Comparison of ENCODE assay signal across 13 cellular contexts in genomic region chr15:90814193-90814811, GRCh38. TPM values are rescaled to one million over a fixed set of nuclear protein-coding genes. Genes with fewer than 3 reads are reported as not detected.
DNase-seq lines count a peak whose midpoint lies in the region; ATAC-seq, FAIRE-seq and TF ChIP-seq lines count a peak whose summit lies in the region.
"Had no signal": no experiment of that assay in that cellular context is flagged by ENCODE, and none has a peak within 500 bp of the region (broad histone marks: within the 10 kb centered on the region; RNA-seq: fewer than 3 reads in every experiment).

No MANE protein-coding gene starts in this region.

- peaks cover 81% of the 10 kb centered on the region for H3K4me1 Mint-ChIP-seq in T-helper 2 cell treated with Interferon-gamma antibody and Interleukin-4, amounts not matched to agents 5 μg/mL and 100 μg/mL, for 36 hours (ENCODE audit: low read depth)
- H3K4me1 Mint-ChIP-seq in dendritic cell treated with granulocyte-macrophage colony-stimulating factor and Interleukin-4, amounts not matched to agents 40 ng/mL and 50 ng/mL, for 4 days (ENCODE audit: low read depth), result peaks cover 89% of the 10 kb centered on the region

- no peaks in the 10 kb centered on the region for H3K36me3 ChIP-seq in small intestine (ENCODE audit: control insufficient read depth in 2 of 2, insufficient read depth in 2 of 2, low read length in 2 of 2)
- no peaks in the 10 kb centered on the region for H3K36me3 ChIP-seq in prostate gland

- peak overlapping the region; percentile 8; the same call in 1 of the 2 replicates for H3K27ac ChIP-seq in RWPE1
- H3K27ac ChIP-seq in small intestine (ENCODE audit: low read depth in 1 of 2, low read length in 1 of 2), result peak overlapping the region; percentile 17 to 62
- H3K27ac ChIP-seq in prostate gland, result no peak overlapping the region
- H3K27ac ChIP-seq: body of pancreas had no signal

- H3K9me3 Mint-ChIP-seq in T-helper 2 cell treated with Interferon-gamma antibody and Interleukin-4, amounts not matched to agents 5 μg/mL and 100 μg/mL, for 36 hours, result no peaks in the 10 kb centered on the region
- H3K9me3 Mint-ChIP-seq in dendritic cell treated with granulocyte-macrophage colony-stimulating factor and Interleukin-4, amounts not matched to agents 40 ng/mL and 50 ng/mL, for 4 days, result no peaks in the 10 kb centered on the region

- no peak for TF ChIP-seq CTCF in RWPE1 (conservative IDR thresholded peaks at IDR 0.05; ENCODE audit: low read depth)
- TF ChIP-seq CTCF in prostate gland (IDR thresholded peaks at IDR 0.05), result no peak

- POLR2A ChIA-PET in RWPE1 (lab: Yijun Ruan, JAX; ENCODE audit: low non-redundant PET), result interaction anchor here (0.7 kb wide), 1 partner anchor 8 kb away, joined by 3 read pairs; no protein-coding TSS in a partner anchor

- CTCF ChIA-PET in RWPE1 (lab: Yijun Ruan, JAX), result interaction anchor here (0.6 kb wide), 1 partner anchor 54 kb away, joined by 3 read pairs; no protein-coding TSS in a partner anchor

- peaks cover 0 to 5% of the 10 kb centered on the region in 2 donors for H3K4me1 ChIP-seq in small intestine (ENCODE audit: control insufficient read depth in 2 of 2, insufficient read depth in 1 of 2, low read depth in 1 of 2, low read length in 1 of 2)
- no peaks in the 10 kb centered on the region for H3K4me1 ChIP-seq in prostate gland (replicated peaks)

- ATAC-seq in activated CD4-positive, CD25-positive, alpha-beta regulatory T cell treated with anti-CD3 and anti-CD28 coated beads, Interleukin-2, amount 50 U/mL, for 24 hours, result no peak
- ATAC-seq: PC-3 had no signal

- peak overlapping the region; percentile 69 for H3K4me3 Mint-ChIP-seq in T-helper 2 cell treated with Interferon-gamma antibody and Interleukin-4, amounts not matched to agents 5 μg/mL and 100 μg/mL, for 36 hours
- peak overlapping the region; percentile 36 for H3K4me3 Mint-ChIP-seq in dendritic cell treated with granulocyte-macrophage colony-stimulating factor and Interleukin-4, amounts not matched to agents 40 ng/mL and 50 ng/mL, for 4 days

- no peaks in the 10 kb centered on the region for H3K9me3 ChIP-seq in small intestine (ENCODE audit: control insufficient read depth, low read depth)
- no peaks in the 10 kb centered on the region for H3K9me3 ChIP-seq in prostate gland
- H3K9me3 ChIP-seq: body of pancreas had no signal

- no peaks in the 10 kb centered on the region for H3K27me3 Mint-ChIP-seq in T-helper 2 cell treated with Interferon-gamma antibody and Interleukin-4, amounts not matched to agents 5 μg/mL and 100 μg/mL, for 36 hours (ENCODE audit: low read depth)
- H3K27me3 Mint-ChIP-seq in dendritic cell treated with granulocyte-macrophage colony-stimulating factor and Interleukin-4, amounts not matched to agents 40 ng/mL and 50 ng/mL, for 4 days, result no peaks in the 10 kb centered on the region

- intact Hi-C loops in dendritic cell treated with granulocyte-macrophage colony-stimulating factor and Interleukin-4, amounts not matched to agents 40 ng/mL and 50 ng/mL, for 4 days (cut with micrococcal nuclease), result no loop called here
- intact Hi-C loops in prostate gland (cut with DNase I), result no loop called here

- H3K4me3 ChIP-seq in small intestine (ENCODE audit: low read depth in 1 of 2, low read length in 2 of 2) (no peak overlapping the region), prostate gland (no peak overlapping the region)
- H3K4me3 ChIP-seq: body of pancreas had no signal

- WGBS in small intestine, 3 donors, result 37 to 59% (median 50%) methylated on average over 13 of the region's 13 CpGs
- 35% methylated on average over 13 of the region's 13 CpGs for WGBS in prostate gland

- no peaks in the 10 kb centered on the region for H3K27me3 ChIP-seq in small intestine (ENCODE audit: control insufficient read depth in 2 of 2, insufficient read depth in 2 of 2, low read length in 2 of 2)
- no peaks in the 10 kb centered on the region for H3K27me3 ChIP-seq in prostate gland (replicated peaks; ENCODE audit: insufficient read depth)
- H3K27me3 ChIP-seq: body of pancreas had no signal

- peaks cover 61% of the 10 kb centered on the region for H3K36me3 Mint-ChIP-seq in T-helper 2 cell treated with Interferon-gamma antibody and Interleukin-4, amounts not matched to agents 5 μg/mL and 100 μg/mL, for 36 hours (ENCODE audit: low read depth)
- H3K36me3 Mint-ChIP-seq in dendritic cell treated with granulocyte-macrophage colony-stimulating factor and Interleukin-4, amounts not matched to agents 40 ng/mL and 50 ng/mL, for 4 days (ENCODE audit: low read depth), result no peaks in the 10 kb centered on the region

- peak overlapping the region; percentile 95 for H3K27ac Mint-ChIP-seq in T-helper 2 cell treated with Interferon-gamma antibody and Interleukin-4, amounts not matched to agents 5 μg/mL and 100 μg/mL, for 36 hours
- H3K27ac Mint-ChIP-seq in dendritic cell treated with granulocyte-macrophage colony-stimulating factor and Interleukin-4, amounts not matched to agents 40 ng/mL and 50 ng/mL, for 4 days, result peak overlapping the region; percentile 99

- TF ChIP-seq POLR2A in prostate gland (IDR thresholded peaks at IDR 0.05), result no peak

- no peak for DNase-seq in T-helper 2 cell treated with Interferon-gamma antibody and Interleukin-4, amounts not matched to agents 5 μg/mL and 100 μg/mL, for 36 hours (ENCODE audit: low spot score)
- DNase-seq in T-helper 2 cell (no peak), RWPE1 (ENCODE audit: low spot score) (no peak), small intestine (no peak), NOMO-1 (lab: John Stamatoyannopoulos, UW; ENCODE audit: unreplicated experiment in 2 of 2) (no peak), prostate gland (ENCODE audit: low spot score) (no peak)
- DNase-seq: ACHN; activated CD4-positive, CD25-positive, alpha-beta regulatory T cell; NCI-H2029; PC-3 had no signal

- FAIRE-seq in small intestine (lab: Jason Lieb, UNC), result no peak

RNA-seq across cellular contexts. Expression of gene FURIN, which starts 54.1 kb away (rescaled TPM):
- 10 to 100 TPM; 22.8 to 52.5 (median 24.6) TPM for polyA plus RNA-seq in small intestine
- 100 to 1,000 TPM in 1 of 2 donors, 10 to 100 TPM in 1; 92.8 to 154 TPM for total RNA-seq in prostate gland

Comparison
In these comparisons a context has a peak if more than half of its experiments do, and no peak if none do; other contexts are left out.
1. H3K27ac ChIP-seq: peak in RWPE1 (single experiment) and small intestine (2 of 2); none in prostate gland (0 of 2).